Comparison of ENCODE assay signal across 8 cellular contexts in genomic region chr15:31080618-31081017, GRCh38. TPM values are rescaled to one million over a fixed set of nuclear protein-coding genes. Genes with fewer than 3 reads are reported as not detected.
DNase-seq lines count a peak whose midpoint lies in the region; ATAC-seq and TF ChIP-seq lines count a peak whose summit lies in the region.

No MANE protein-coding gene starts in this region.

- H3K4me3 ChIP-seq in HUES64 (ENCODE audit: low read length), result peak overlapping the region; percentile 49
- peak overlapping the region; percentile 21 for H3K4me3 ChIP-seq in fibroblast of mammary gland (ENCODE audit: control insufficient read depth, low read depth, low read length)

- 11% methylated on average over 19 of the region's 26 CpGs for WGBS in HUES64

- CTCF ChIA-PET in activated CD8-positive, alpha-beta T cell treated with anti-CD3 and anti-CD28 coated beads for 36 hours (lab: Charles Lee), result no interaction called here

- no peaks in the 10 kb centered on the region for H3K27me3 ChIP-seq in HUES64 (ENCODE audit: insufficient read depth, low read length)

- peak; percentile 79 for ATAC-seq in activated CD8-positive, alpha-beta T cell treated with anti-CD3 and anti-CD28 coated beads for 36 hours
- ATAC-seq in omental fat pad (ENCODE audit: low FRiP score), result peak; percentile 57
- ATAC-seq in HG02973 (IDR thresholded peaks at IDR 0.05; ENCODE audit: unreplicated experiment), result no peak
- ATAC-seq in GM18868 (IDR thresholded peaks at IDR 0.05; ENCODE audit: unreplicated experiment), result no peak
- no peak for ATAC-seq in GM19395 (IDR thresholded peaks at IDR 0.05; ENCODE audit: unreplicated experiment)

- H3K4me1 Mint-ChIP-seq in activated CD8-positive, alpha-beta T cell treated with anti-CD3 and anti-CD28 coated beads for 36 hours (ENCODE audit: low read depth), result peaks cover 4% of the 10 kb centered on the region

- no peak for TF ChIP-seq CTCF in activated CD8-positive, alpha-beta T cell treated with anti-CD3 and anti-CD28 coated beads for 36 hours (IDR thresholded peaks at IDR 0.05)
- TF ChIP-seq CTCF in fibroblast of mammary gland (conservative IDR thresholded peaks at IDR 0.05; ENCODE audit: control insufficient read depth, insufficient read depth, low read depth, low read length), result no peak
- TF ChIP-seq CTCF in omental fat pad (IDR thresholded peaks at IDR 0.05), result no peak

- no peaks in the 10 kb centered on the region for H3K36me3 ChIP-seq in HUES64 (ENCODE audit: insufficient read depth, low read length)

- peaks cover 57% of the 10 kb centered on the region for H3K4me1 ChIP-seq in HUES64 (ENCODE audit: insufficient read depth, low read length)

- H3K4me3 Mint-ChIP-seq in activated CD8-positive, alpha-beta T cell treated with anti-CD3 and anti-CD28 coated beads for 36 hours, result peak overlapping the region; percentile 38

- H3K27ac ChIP-seq in HUES64 (ENCODE audit: low read depth, low read length), result no peak overlapping the region; the same call in 1 of the 2 replicates

- no peaks in the 10 kb centered on the region for H3K9me3 Mint-ChIP-seq in activated CD8-positive, alpha-beta T cell treated with anti-CD3 and anti-CD28 coated beads for 36 hours

- H3K27ac Mint-ChIP-seq in activated CD8-positive, alpha-beta T cell treated with anti-CD3 and anti-CD28 coated beads for 36 hours, result no peak overlapping the region

- DNase-seq in activated CD8-positive, alpha-beta T cell treated with anti-CD3 and anti-CD28 coated beads for 36 hours, result peak; percentile 45
- DNase-seq in fibroblast of mammary gland (ENCODE audit: low read depth) (no peak), omental fat pad (ENCODE audit: low spot score) (no peak), GM19238 (ENCODE audit: insufficient read length, low spot score) (no peak)

- H3K36me3 Mint-ChIP-seq in activated CD8-positive, alpha-beta T cell treated with anti-CD3 and anti-CD28 coated beads for 36 hours (ENCODE audit: low read depth), result no peaks in the 10 kb centered on the region

- peaks cover 12% of the 10 kb centered on the region for H3K27me3 Mint-ChIP-seq in activated CD8-positive, alpha-beta T cell treated with anti-CD3 and anti-CD28 coated beads for 36 hours

- no peaks in the 10 kb centered on the region for H3K9me3 ChIP-seq in HUES64 (ENCODE audit: insufficient read depth, low read depth, low read length)

- intact Hi-C loops in activated CD8-positive, alpha-beta T cell treated with anti-CD3 and anti-CD28 coated beads for 36 hours (cut with micrococcal nuclease), result no loop called here

- H3K9ac ChIP-seq in HUES64 (ENCODE audit: low read depth, low read length), result peak overlapping the region; percentile 54; the same call in 1 of the 2 replicates

- POLR2A ChIA-PET in activated CD8-positive, alpha-beta T cell treated with anti-CD3 and anti-CD28 coated beads for 36 hours (lab: Charles Lee), result no interaction called here

RNA-seq across cellular contexts. Expression of gene TRPM1, which starts 20.9 kb away (rescaled TPM):
- polyA plus RNA-seq in HUES64 (2013, experiment 1 of 2), result not detected
- 0.25 TPM for polyA plus RNA-seq in HUES64 (2013, experiment 2 of 2)
- total RNA-seq in activated CD8-positive, alpha-beta T cell treated with anti-CD3 and anti-CD28 coated beads for 36 hours, result not detected
- 1 to 10 TPM in 1 of 4 donors, under 1 TPM in 1, not detected in 2; 0.19 to 1.8 TPM for total RNA-seq in omental fat pad

Comparison
In these comparisons a context has a peak if more than half of its experiments do, and no peak if none do; other contexts are left out.
1. ATAC-seq: peak in activated CD8-positive, alpha-beta T cell treated with anti-CD3 and anti-CD28 coated beads for 36 hours (single experiment) and omental fat pad (single experiment); none in HG02973 (single experiment), GM18868 (single experiment) and GM19395 (single experiment).